Comparison of ENCODE assay signal across 28 cellular contexts in genomic region chr5:143796753-143797152, GRCh38. TPM values are rescaled to one million over a fixed set of nuclear protein-coding genes. Genes with fewer than 3 reads are reported as not detected.
DNase-seq lines count a peak whose midpoint lies in the region; ATAC-seq and TF ChIP-seq lines count a peak whose summit lies in the region.
"Had no signal": no experiment of that assay in that cellular context is flagged by ENCODE, and none has a peak within 500 bp of the region (broad histone marks: within the 10 kb centered on the region; RNA-seq: fewer than 3 reads in every experiment).

No MANE protein-coding gene starts in this region.

- TF ChIP-seq CTCF in OCI-LY7 (conservative IDR thresholded peaks at IDR 0.05; ENCODE audit: low read length), result no peak
- no peak for TF ChIP-seq CTCF in esophagus muscularis mucosa (IDR thresholded peaks at IDR 0.05)

- no peak for TF ChIP-seq POLR2A in esophagus muscularis mucosa (IDR thresholded peaks at IDR 0.05; ENCODE audit: low read depth)

- no peak for TF ChIP-seq EP300 in esophagus muscularis mucosa (IDR thresholded peaks at IDR 0.05)

- H4K20me1 ChIP-seq in OCI-LY7 (ENCODE audit: insufficient read depth, low read length), result no peaks in the 10 kb centered on the region

- 88% methylated on average over 5 of the region's 5 CpGs for WGBS in esophagus muscularis mucosa

- H3K36me3 ChIP-seq in OCI-LY7 (ENCODE audit: insufficient read depth, low read length), result no peaks in the 10 kb centered on the region
- H3K36me3 ChIP-seq in esophagus muscularis mucosa, result no peaks in the 10 kb centered on the region
- H3K36me3 ChIP-seq: pancreas, Peyer's patch, sigmoid colon had no signal

- POLR2A ChIA-PET in OCI-LY7 (lab: Charles Lee), result no interaction called here

- no peak overlapping the region for H3K4me2 ChIP-seq in OCI-LY7 (ENCODE audit: low read length)

- H3K9me2 ChIP-seq in OCI-LY7 (ENCODE audit: insufficient read depth, low read length), result no peaks in the 10 kb centered on the region

- H3K4me1 ChIP-seq in OCI-LY7 (ENCODE audit: insufficient read depth, low read length, poor library complexity, severe bottlenecking), result peaks cover 5% of the 10 kb centered on the region
- peaks cover 0 to 4% (median 1%) of the 10 kb centered on the region in 4 donors for H3K4me1 ChIP-seq in esophagus muscularis mucosa
- H3K4me1 ChIP-seq: foreskin keratinocyte, pancreas, Peyer's patch, sigmoid colon had no signal

- peak overlapping the region; percentile 39; the same call in 1 of the 2 replicates for H2AFZ ChIP-seq in OCI-LY7 (ENCODE audit: low read length)

- no TSS peak for BruUV-seq in OCI-LY7 (replicated peaks; lab: Mats Ljungman, UMichigan)

- H3K27ac ChIP-seq in OCI-LY7 (ENCODE audit: low read depth, low read length, poor library complexity, severe bottlenecking), result no peak overlapping the region
- H3K27ac ChIP-seq in esophagus muscularis mucosa (replicated peaks in 1 of 4), result no peak overlapping the region
- H3K27ac ChIP-seq: foreskin keratinocyte, pancreas, Peyer's patch, sigmoid colon had no signal

- peak; percentile 44 for ATAC-seq in left colon
- ATAC-seq in HG03460 (IDR thresholded peaks at IDR 0.05; ENCODE audit: unreplicated experiment), result no peak
- ATAC-seq: foreskin keratinocyte had no signal

- CTCF ChIA-PET in OCI-LY7 (lab: Charles Lee; ENCODE audit: unreplicated experiment), result no interaction called here

- in situ Hi-C loops in KBM-7 (cut with MboI; ENCODE audit: low pct_unique_long_range_greater_than_20kb, low sequenced_read_pairs), result no loop called here

- no peaks in the 10 kb centered on the region for H3K27me3 ChIP-seq in esophagus muscularis mucosa
- H3K27me3 ChIP-seq: foreskin keratinocyte, pancreas, Peyer's patch, sigmoid colon had no signal

- H3K4me3 ChIP-seq in OCI-LY7 (ENCODE audit: low read depth, low read length, poor library complexity, severe bottlenecking) (no peak overlapping the region), esophagus muscularis mucosa (no peak overlapping the region)
- H3K4me3 ChIP-seq: pancreas, Peyer's patch, sigmoid colon had no signal

- DNase-seq in AML-193 (lab: John Stamatoyannopoulos, UW) (peak; percentile 6 to 8), KBM-7 (peak; percentile 28), OCI-LY7 (ENCODE audit: low spot score) (peak; percentile 20), left colon (no peak), esophagus muscularis mucosa (ENCODE audit: extremely low spot score) (no peak), HCEC 1CT (no peak)
- no peak for DNase-seq in stimulated activated naive CD4-positive, alpha-beta T cell treated with Interleukin-2 at 50 U/mL for 16 hours (lab: John Stamatoyannopoulos, UW)
- DNase-seq: activated B cell treated with CpG ODN at 0.5 μM for 24 hours; activated CD4-positive, alpha-beta T cell treated with anti-CD3 and anti-CD28 coated beads, Interleukin-2, amount 50 U/mL, for 48 hours; activated CD8-positive, alpha-beta memory T cell treated with anti-CD3 and anti-CD28 coated beads, Interleukin-2, amount 50 U/mL, for 48 hours; activated effector memory CD4-positive, alpha-beta T cell treated with anti-CD3 and anti-CD28 coated beads, Interleukin-2, amount 50 U/mL, for 16 hours; C1 segment of cervical spinal cord; effector CD4-positive, alpha-beta T cell; foreskin keratinocyte; GDM1; H7; NCI-H146; pancreas; Peyer's patch; sigmoid colon; stimulated activated CD8-positive, alpha-beta memory T cell treated with anti-CD3 and anti-CD28 coated beads, Interleukin-4, amount 100 ng/mL, for 48 hours had no signal

- no peaks in the 10 kb centered on the region for H3K79me2 ChIP-seq in OCI-LY7 (ENCODE audit: insufficient read depth, low read depth, low read length)

- no peaks in the 10 kb centered on the region for H3K9me3 ChIP-seq in OCI-LY7 (ENCODE audit: low read length)
- H3K9me3 ChIP-seq in esophagus muscularis mucosa, result no peaks in the 10 kb centered on the region
- H3K9me3 ChIP-seq: pancreas, Peyer's patch, sigmoid colon had no signal

- intact Hi-C loops in OCI-LY7 (cut with micrococcal nuclease; ENCODE audit: unreplicated experiment), result no loop called here
- intact Hi-C loops in left colon (cut with DNase I, micrococcal nuclease), result no loop called here
- intact Hi-C loops in esophagus muscularis mucosa (cut with DNase I), result no loop called here

RNA-seq across cellular contexts. Expression of gene HMHB1, which starts 15.2 kb away (rescaled TPM):
- total RNA-seq in OCI-LY7 (2014; rRNA removed; shearing (Covaris generic)), result not detected in 2 replicates
- total RNA-seq in OCI-LY7 (2022) (not detected in 2 replicates), left colon (not detected), esophagus muscularis mucosa (not detected)
- total RNA-seq: A673, epithelial cell of proximal tubule, foreskin keratinocyte, H7, M059J, mesenteric fat pad, pancreas, Peyer's patch, sigmoid colon, SK-MEL-5, ureter had no signal

Comparison
In these comparisons a context has a peak if more than half of its experiments do, and no peak if none do; other contexts are left out.
1. DNase-seq: peak in AML-193 (2 of 2), KBM-7 (single experiment) and OCI-LY7 (single experiment); none in left colon (0 of 2), esophagus muscularis mucosa (single experiment), stimulated activated naive CD4-positive, alpha-beta T cell treated with Interleukin-2 at 50 U/mL for 16 hours (single experiment) and HCEC 1CT (single experiment).